1 cellular context compared by ENCODE assay signal in genomic region chr16:87853411-87854052, GRCh38.
TF ChIP-seq lines count a peak whose summit lies in the region.

No MANE protein-coding gene starts in this region.

TF ChIP-seq in IMR-90, 13 proteins besides CTCF, POLR2A, EP300 and RAD21 (continued from another document):
- TF ChIP-seq ELK1 (IDR thresholded peaks at IDR 0.05; ENCODE audit: borderline replicate concordance, low read depth, low read length): no peak
- no peak; the same call in 1 of the 2 replicates for TF ChIP-seq CHD1 (IDR thresholded peaks at IDR 0.05; ENCODE audit: low read depth, low read length)
- no peak for TF ChIP-seq RCOR1 (IDR thresholded peaks at IDR 0.05; ENCODE audit: insufficient replicate concordance, low read length)
